ENCODE assay signal across 8 cellular contexts in genomic region chr20:62406635-62407176, GRCh38. TPM values are rescaled to one million over a fixed set of nuclear protein-coding genes. Genes with fewer than 3 reads are reported as not detected.
DNase-seq lines count a peak whose midpoint lies in the region; ATAC-seq and TF ChIP-seq lines count a peak whose summit lies in the region.

No MANE protein-coding gene starts in this region.

- H3K4me3 ChIP-seq in OCI-LY7 (ENCODE audit: low read depth, low read length, poor library complexity, severe bottlenecking) (peak overlapping the region; percentile 86), fibroblast of lung (replicated peaks in 1 of 4; ENCODE audit: control extremely low read depth in 1 of 4, insufficient read depth in 1 of 4, low read depth in 3 of 4, low read length in 4 of 4) (peak overlapping the region; percentile 51 to 67 (median 62)), skeletal muscle cell (ENCODE audit: low read depth, low read length) (peak overlapping the region; percentile 73)

- peak overlapping the region; percentile 44 for H3K9ac ChIP-seq in fibroblast of lung (ENCODE audit: insufficient read depth, low read length)

- no peak for DNase-seq in activated CD8-positive, alpha-beta memory T cell treated with anti-CD3 and anti-CD28 coated beads, Interleukin-2, amount 10 ng/mL, durations not matched to agents 7 days and 5 days
- no peak for DNase-seq in activated CD8-positive, alpha-beta memory T cell treated with anti-CD3 and anti-CD28 coated beads, Interleukin-2, amount 50 U/mL, for 4 hours
- DNase-seq in OCI-LY7 (ENCODE audit: low spot score) = no peak
- no peak for DNase-seq in fibroblast of lung (ENCODE audit: low read depth in 2 of 2)
- DNase-seq in skeletal muscle cell (ENCODE audit: low read depth) = no peak
- DNase-seq in posterior vena cava (ENCODE audit: low spot score) = no peak
- DNase-seq in T-helper 9 cell = no peak

- H3K79me2 ChIP-seq in OCI-LY7 (ENCODE audit: insufficient read depth, low read depth, low read length) (peaks cover 7% of the 10 kb centered on the region; the same call in 1 of the 2 replicates), fibroblast of lung (ENCODE audit: control insufficient read depth, insufficient read depth, low read length) (peaks cover 2% of the 10 kb centered on the region)

- H3K9me3 ChIP-seq in OCI-LY7 (ENCODE audit: low read length) (no peaks in the 10 kb centered on the region), fibroblast of lung (ENCODE audit: control insufficient read depth, insufficient read depth, low read depth, low read length) (no peaks in the 10 kb centered on the region)

- peak; percentile 2 for ATAC-seq in activated CD8-positive, alpha-beta memory T cell treated with anti-CD3 and anti-CD28 coated beads, Interleukin-2, amount 10 ng/mL, durations not matched to agents 7 days and 5 days
- no peak for ATAC-seq in HG03439 (IDR thresholded peaks at IDR 0.05; ENCODE audit: unreplicated experiment)

- no peak overlapping the region for H3K27ac ChIP-seq in OCI-LY7 (ENCODE audit: low read depth, low read length, poor library complexity, severe bottlenecking)
- H3K27ac ChIP-seq in fibroblast of lung (ENCODE audit: insufficient read depth, low read length) = peak overlapping the region; percentile 59

- H3K27me3 Mint-ChIP-seq in activated CD8-positive, alpha-beta memory T cell treated with anti-CD3 and anti-CD28 coated beads, Interleukin-2, amount 10 ng/mL, durations not matched to agents 7 days and 5 days = peaks cover 4% of the 10 kb centered on the region

- no peak overlapping the region for H2AFZ ChIP-seq in OCI-LY7 (ENCODE audit: low read length)
- H2AFZ ChIP-seq in fibroblast of lung (ENCODE audit: low read length) = no peak overlapping the region

- H3K9me3 Mint-ChIP-seq in activated CD8-positive, alpha-beta memory T cell treated with anti-CD3 and anti-CD28 coated beads, Interleukin-2, amount 10 ng/mL, durations not matched to agents 7 days and 5 days (ENCODE audit: low read depth) = no peaks in the 10 kb centered on the region

- no peak for TF ChIP-seq CTCF in OCI-LY7 (conservative IDR thresholded peaks at IDR 0.05; ENCODE audit: low read length)
- TF ChIP-seq CTCF in fibroblast of lung (conservative IDR thresholded peaks at IDR 0.05 in 1 of 2, IDR thresholded peaks at IDR 0.05 in 1 of 2; ENCODE audit: low read depth in 1 of 2, low read length in 2 of 2) = no peak

- CTCF ChIA-PET in activated CD8-positive, alpha-beta memory T cell treated with anti-CD3 and anti-CD28 coated beads, Interleukin-2, amount 10 ng/mL, durations not matched to agents 7 days and 5 days (lab: Charles Lee) = no interaction called here
- CTCF ChIA-PET in OCI-LY7 (lab: Charles Lee; ENCODE audit: unreplicated experiment) = no interaction called here

- H3K4me2 ChIP-seq in OCI-LY7 (ENCODE audit: low read length) = peak overlapping the region; percentile 86
- H3K4me2 ChIP-seq in fibroblast of lung (ENCODE audit: extremely low read depth, insufficient read depth, low read length) = peak overlapping the region; percentile 97

- H3K27ac Mint-ChIP-seq in activated CD8-positive, alpha-beta memory T cell treated with anti-CD3 and anti-CD28 coated beads, Interleukin-2, amount 10 ng/mL, durations not matched to agents 7 days and 5 days = peak overlapping the region; percentile 40

- no peaks in the 10 kb centered on the region for H3K9me2 ChIP-seq in OCI-LY7 (ENCODE audit: insufficient read depth, low read length)

- H4K20me1 ChIP-seq in OCI-LY7 (ENCODE audit: insufficient read depth, low read length) (no peaks in the 10 kb centered on the region), fibroblast of lung (ENCODE audit: control insufficient read depth, extremely low read depth, insufficient read depth, low read length) (no peaks in the 10 kb centered on the region)

- BruUV-seq in OCI-LY7 (replicated peaks; lab: Mats Ljungman, UMichigan) = no TSS peak

- H3K4me1 Mint-ChIP-seq in activated CD8-positive, alpha-beta memory T cell treated with anti-CD3 and anti-CD28 coated beads, Interleukin-2, amount 10 ng/mL, durations not matched to agents 7 days and 5 days = peaks cover 27% of the 10 kb centered on the region

- peaks cover 1% of the 10 kb centered on the region for H3K36me3 Mint-ChIP-seq in activated CD8-positive, alpha-beta memory T cell treated with anti-CD3 and anti-CD28 coated beads, Interleukin-2, amount 10 ng/mL, durations not matched to agents 7 days and 5 days

- peaks cover 42% of the 10 kb centered on the region for H3K4me1 ChIP-seq in OCI-LY7 (ENCODE audit: insufficient read depth, low read length, poor library complexity, severe bottlenecking)
- H3K4me1 ChIP-seq in fibroblast of lung (ENCODE audit: control insufficient read depth, extremely low read depth, insufficient read depth, low read length) = peaks cover 11% of the 10 kb centered on the region

- H3K27me3 ChIP-seq in fibroblast of lung (ENCODE audit: control insufficient read depth, insufficient read depth, low read length) = no peaks in the 10 kb centered on the region

- H3K36me3 ChIP-seq in OCI-LY7 (ENCODE audit: insufficient read depth, low read length) (peaks cover 5% of the 10 kb centered on the region; the same call in 1 of the 2 replicates), fibroblast of lung (ENCODE audit: control insufficient read depth, insufficient read depth, low read length) (no peaks in the 10 kb centered on the region)

- intact Hi-C loops in OCI-LY7 (cut with micrococcal nuclease; ENCODE audit: unreplicated experiment) = loop anchor here (2.0 to 10.0 kb wide), 5 partner anchors 20 to 386 kb away; partner anchors contain the start of genes ADRM1, RPS21 and TAF4
- intact Hi-C loops in posterior vena cava (cut with DNase I) = loop anchor here (5.0 to 10.0 kb wide), 2 partner anchors 388 to 1636 kb away; partner anchors contain the start of gene MRGBP (in 1 of the 2)

- POLR2A ChIA-PET in OCI-LY7 (lab: Charles Lee) = no interaction called here

- H3K4me3 Mint-ChIP-seq in activated CD8-positive, alpha-beta memory T cell treated with anti-CD3 and anti-CD28 coated beads, Interleukin-2, amount 10 ng/mL, durations not matched to agents 7 days and 5 days = peak overlapping the region; percentile 71

RNA-seq across cellular contexts. Expression of gene CABLES2, which starts 0.4 kb away (rescaled TPM):
- total RNA-seq in activated CD8-positive, alpha-beta memory T cell treated with anti-CD3 and anti-CD28 coated beads, Interleukin-2, amount 10 ng/mL, durations not matched to agents 7 days and 5 days = 10 to 100 TPM; 15.6 to 16.5 TPM
- total RNA-seq in OCI-LY7 (2014; rRNA removed; shearing (Covaris generic)) = 11.1 and 14.8 TPM in 2 replicates
- 22.5 and 23.3 TPM in 2 replicates for total RNA-seq in OCI-LY7 (2022)
- total RNA-seq in fibroblast of lung = 0.51 and 0.66 TPM in 2 replicates
- 2.9 and 4.4 TPM in 2 replicates for polyA plus RNA-seq in fibroblast of lung
- polyA plus RNA-seq in fibroblast of lung (2012) = 3.4 and 5.3 TPM in 2 replicates
- 7.4 and 8.2 TPM in 2 replicates for polyA minus RNA-seq in fibroblast of lung (ENCODE audit: low replicate concordance)
- total RNA-seq in posterior vena cava = 1 to 10 TPM; 3.4 to 3.8 TPM

RNA-seq across cellular contexts. Expression of gene RPS21, which starts 19.8 kb away (rescaled TPM):
- total RNA-seq in activated CD8-positive, alpha-beta memory T cell treated with anti-CD3 and anti-CD28 coated beads, Interleukin-2, amount 10 ng/mL, durations not matched to agents 7 days and 5 days = 1,000 to 10,000 TPM; 1,634 to 1,703 TPM
- total RNA-seq in OCI-LY7 (2014; rRNA removed; shearing (Covaris generic)) = 2,092 and 3,376 TPM in 2 replicates
- total RNA-seq in OCI-LY7 (2022) (2,373 and 2,571 TPM in 2 replicates), fibroblast of lung (718 and 867 TPM in 2 replicates), posterior vena cava (1,000 to 10,000 TPM; 1,227 to 1,253 TPM)
- 2,081 and 2,825 TPM in 2 replicates for polyA plus RNA-seq in fibroblast of lung
- polyA plus RNA-seq in fibroblast of lung (2012) = 3,514 and 3,924 TPM in 2 replicates
- polyA minus RNA-seq in fibroblast of lung (ENCODE audit: low replicate concordance) = 272 and 495 TPM in 2 replicates

RNA-seq across cellular contexts. Expression of gene RBBP8NL, which starts 20.6 kb away (rescaled TPM):
- not detected for total RNA-seq in activated CD8-positive, alpha-beta memory T cell treated with anti-CD3 and anti-CD28 coated beads, Interleukin-2, amount 10 ng/mL, durations not matched to agents 7 days and 5 days
- total RNA-seq in OCI-LY7 (2014; rRNA removed; shearing (Covaris generic)) = not detected in 2 replicates
- total RNA-seq in OCI-LY7 (2022) (not detected in 2 replicates), fibroblast of lung (not detected in 2 replicates), posterior vena cava (not detected)
- not detected in 2 replicates for polyA plus RNA-seq in fibroblast of lung
- polyA plus RNA-seq in fibroblast of lung (2012) = not detected in 2 replicates
- not detected in 2 replicates for polyA minus RNA-seq in fibroblast of lung (ENCODE audit: low replicate concordance)

RNA-seq across cellular contexts. Expression of gene LAMA5, which starts 39.6 kb away (rescaled TPM):
- 1 to 10 TPM in 1 of 2 experiments, under 1 TPM in 1; 0.99 to 1.9 TPM for total RNA-seq in activated CD8-positive, alpha-beta memory T cell treated with anti-CD3 and anti-CD28 coated beads, Interleukin-2, amount 10 ng/mL, durations not matched to agents 7 days and 5 days
- total RNA-seq in OCI-LY7 (2014; rRNA removed; shearing (Covaris generic)) = 53.3 and 59.3 TPM in 2 replicates
- total RNA-seq in OCI-LY7 (2022) = 144 and 162 TPM in 2 replicates
- 47.0 and 81.6 TPM in 2 replicates for total RNA-seq in fibroblast of lung
- polyA plus RNA-seq in fibroblast of lung = 1.5 and 4.3 TPM in 2 replicates
- polyA plus RNA-seq in fibroblast of lung (2012) = 22.0 and 58.2 TPM in 2 replicates
- 6.9 and 17.3 TPM in 2 replicates for polyA minus RNA-seq in fibroblast of lung (ENCODE audit: low replicate concordance)
- total RNA-seq in posterior vena cava = 100 to 1,000 TPM; 131 to 183 TPM
